8 cellular contexts compared by ENCODE assay signal in genomic region chr7:103347507-103348267, GRCh38. TPM values are rescaled to one million over a fixed set of nuclear protein-coding genes. Genes with fewer than 3 reads are reported as not detected.
DNase-seq lines count a peak whose midpoint lies in the region; ATAC-seq and TF ChIP-seq lines count a peak whose summit lies in the region.

TSS of gene PSMC2 (plus strand) at chr7:103347643. CDS start at chr7:103347712, 69 bp downstream.

- H3K27me3 Mint-ChIP-seq in CD4-positive, CD25-positive, alpha-beta regulatory T cell: peaks cover 4% of the 10 kb centered on the region

- H3K27ac ChIP-seq in CD4-positive, CD25-positive, alpha-beta regulatory T cell (ENCODE audit: insufficient read depth, low read length, poor library complexity, severe bottlenecking): peak within 1 kb of the TSS; percentile 90
- peak within 1 kb of the TSS; percentile 68 to 78 for H3K27ac ChIP-seq in liver (ENCODE audit: low read depth in 1 of 2, low read length in 2 of 2)

- H3K9ac ChIP-seq in liver (ENCODE audit: low read depth in 1 of 2, low read length in 2 of 2): peak within 1 kb of the TSS; percentile 81 to 90

- peak within 1 kb of the TSS; percentile 97 to 98 (median 98) for H3K27ac Mint-ChIP-seq in CD4-positive, CD25-positive, alpha-beta regulatory T cell

- ATAC-seq in CD4-positive, CD25-positive, alpha-beta regulatory T cell (ENCODE audit: low read depth in 2 of 2): peak; percentile 62 to 66
- ATAC-seq in GM19452 (IDR thresholded peaks at IDR 0.05; ENCODE audit: unreplicated experiment) (peak; percentile 75), HG03575 (IDR thresholded peaks at IDR 0.05; ENCODE audit: extremely low read depth, insufficient number of reproducible peaks, low FRiP score, unreplicated experiment) (peak; percentile 53)

- TF ChIP-seq CTCF in liver (IDR thresholded peaks at IDR 0.05; ENCODE audit: low read depth, low read length, missing input control): no peak

- H3K4me1 Mint-ChIP-seq in CD4-positive, CD25-positive, alpha-beta regulatory T cell: peaks cover 29 to 86% (median 61%) of the 10 kb centered on the region in 4 donors

- no peaks in the 10 kb centered on the region for H3K9me3 ChIP-seq in CD4-positive, CD25-positive, alpha-beta regulatory T cell (ENCODE audit: control insufficient read depth in 2 of 2, low read length in 2 of 2)
- no peaks in the 10 kb centered on the region for H3K9me3 ChIP-seq in liver (ENCODE audit: control insufficient read depth in 4 of 4, low read length in 3 of 4)

- no peaks in the 10 kb centered on the region for H3K9me3 Mint-ChIP-seq in CD4-positive, CD25-positive, alpha-beta regulatory T cell

- DNase-seq in CD4-positive, CD25-positive, alpha-beta regulatory T cell: peak; percentile 79 to 95 (median 86)
- DNase-seq in NCI-H82 (lab: John Stamatoyannopoulos, UW) (peak; percentile 94), dermis microvascular lymphatic vessel endothelial cell (ENCODE audit: low read depth in 2 of 2) (peak; percentile 87)
- DNase-seq in activated CD4-positive, alpha-beta T cell treated with anti-CD3 and anti-CD28 coated beads, Interleukin-2, amount 50 U/mL, for 48 hours: peak; percentile 78 to 86
- peak; percentile 72 for DNase-seq in stimulated activated CD4-positive, alpha-beta T cell treated with anti-CD3 and anti-CD28 coated beads, Interleukin-4, amount 100 ng/mL, for 1 hour

- H3K4me3 Mint-ChIP-seq in CD4-positive, CD25-positive, alpha-beta regulatory T cell: peak within 1 kb of the TSS; percentile 93 to 100 (median 100)

- H3K4me1 ChIP-seq in CD4-positive, CD25-positive, alpha-beta regulatory T cell (ENCODE audit: control insufficient read depth, insufficient read depth, low read length, poor library complexity, severe bottlenecking): peaks cover 64% of the 10 kb centered on the region
- peaks cover 16 to 55% (median 40%) of the 10 kb centered on the region in 4 donors for H3K4me1 ChIP-seq in liver (ENCODE audit: control insufficient read depth in 4 of 4, insufficient read depth in 4 of 4, low read length in 3 of 4)

- WGBS in liver: under 1% methylated on average over 25 of the region's 25 CpGs

- peak within 1 kb of the TSS; percentile 97 for H3K4me3 ChIP-seq in CD4-positive, CD25-positive, alpha-beta regulatory T cell (ENCODE audit: low read depth, low read length)
- peak within 1 kb of the TSS; percentile 75 to 85 (median 78) for H3K4me3 ChIP-seq in liver (ENCODE audit: low read depth in 1 of 3, low read length in 3 of 3)

- peaks cover 12% of the 10 kb centered on the region for H3K36me3 Mint-ChIP-seq in CD4-positive, CD25-positive, alpha-beta regulatory T cell

- no peaks in the 10 kb centered on the region for H3K27me3 ChIP-seq in CD4-positive, CD25-positive, alpha-beta regulatory T cell (ENCODE audit: control insufficient read depth, insufficient read depth, low read length)
- H3K27me3 ChIP-seq in liver (ENCODE audit: control insufficient read depth in 4 of 4, insufficient read depth in 4 of 4, low read length in 3 of 4): no peaks in the 10 kb centered on the region

- H3K36me3 ChIP-seq in CD4-positive, CD25-positive, alpha-beta regulatory T cell (ENCODE audit: control insufficient read depth, insufficient read depth, low read length): peaks cover 13% of the 10 kb centered on the region
- H3K36me3 ChIP-seq in liver (ENCODE audit: control insufficient read depth in 4 of 4, insufficient read depth in 3 of 4, low read depth in 1 of 4, low read length in 3 of 4): peaks cover 0 to 2% (median 0%) of the 10 kb centered on the region in 4 donors

- no peak for TF ChIP-seq RAD21 in liver (IDR thresholded peaks at IDR 0.05)

TF ChIP-seq in liver, 16 proteins besides CTCF, POLR2A, EP300 and RAD21:
- TF ChIP-seq HNF4A (conservative IDR thresholded peaks at IDR 0.05): peak in 1 of 2 donors; percentile 32
- peak in 1 of 2 donors; percentile 26 for TF ChIP-seq EGR1 (IDR thresholded peaks at IDR 0.05; ENCODE audit: low read depth in 2 of 2)
- no peak for TF ChIP-seq HNF4G (IDR thresholded peaks at IDR 0.05)
- peak; percentile 18 for TF ChIP-seq ZBTB33 (IDR thresholded peaks at IDR 0.05)
- peak in 1 of 2 donors; percentile 21 for TF ChIP-seq RXRA (IDR thresholded peaks at IDR 0.05)
- TF ChIP-seq GABPA (IDR thresholded peaks at IDR 0.05 in 1 of 2, conservative IDR thresholded peaks at IDR 0.05 in 1 of 2): peak; percentile 99 to 100
- TF ChIP-seq REST (IDR thresholded peaks at IDR 0.05): peak; percentile 60
- TF ChIP-seq FOXA2 (IDR thresholded peaks at IDR 0.05): no peak
- no peak for TF ChIP-seq JUND (IDR thresholded peaks at IDR 0.05)
- no peak for TF ChIP-seq ATF3 (IDR thresholded peaks at IDR 0.05)
- TF ChIP-seq NR2F2 (IDR thresholded peaks at IDR 0.05): no peak
- peak; percentile 37 for TF ChIP-seq SP1 (IDR thresholded peaks at IDR 0.05)
- TF ChIP-seq MAX (IDR thresholded peaks at IDR 0.05): no peak
- TF ChIP-seq TAF1 (conservative IDR thresholded peaks at IDR 0.05): peak; percentile 24
- peak; percentile 61 for TF ChIP-seq YY1 (IDR thresholded peaks at IDR 0.05)
- TF ChIP-seq FOXA1 (IDR thresholded peaks at IDR 0.05): no peak

RNA-seq across cellular contexts. Expression of gene PSMC2, which starts in this region (rescaled TPM):
- total RNA-seq in CD4-positive, CD25-positive, alpha-beta regulatory T cell: 84.3 TPM
- 100 to 1,000 TPM; 153 to 214 (median 179) TPM for polyA plus RNA-seq in CD4-positive, CD25-positive, alpha-beta regulatory T cell
- total RNA-seq in dermis microvascular lymphatic vessel endothelial cell: 159 and 166 TPM in 2 replicates
- 100 to 1,000 TPM in 1 of 2 donors, 10 to 100 TPM in 1; 92.2 to 158 TPM for total RNA-seq in liver
- 100 to 1,000 TPM in 1 of 2 donors, 10 to 100 TPM in 1; 92.6 to 102 TPM for polyA plus RNA-seq in liver

Comparison
In these comparisons a context has a peak if more than half of its experiments do, and no peak if none do; other contexts are left out.
1. Peak in every context shown above with its lines: DNase-seq, ATAC-seq, H3K4me3 ChIP-seq and H3K27ac ChIP-seq.